ENCODE assay signal across 25 cellular contexts in genomic region chr4:86837651-86838050, GRCh38. TPM values are rescaled to one million over a fixed set of nuclear protein-coding genes. Genes with fewer than 3 reads are reported as not detected.
"Had no signal": no experiment of that assay in that cellular context is flagged by ENCODE, and none has a peak within 500 bp of the region (broad histone marks: within the 10 kb centered on the region; RNA-seq: fewer than 3 reads in every experiment).

No MANE protein-coding gene starts in this region.

- DNase-seq: activated CD4-positive, alpha-beta T cell treated with anti-CD3 and anti-CD28 coated beads, Interleukin-2, amount 50 U/mL, for 48 hours; activated naive CD4-positive, alpha-beta T cell treated with Interleukin-2 at 50 U/mL for 16 hours; activated naive CD8-positive, alpha-beta T cell treated with anti-CD3 and anti-CD28 coated beads for 36 hours; activated T-cell treated with anti-CD3 and anti-CD28 coated beads, Interleukin-2, amount 50 U/mL, for 48 hours; amniotic stem cell; cerebellar nuclear complex; cortex of kidney; endodermal cell; foreskin keratinocyte; immature natural killer cell; pancreas; psoas muscle; right cardiac atrium; stimulated activated CD4-positive, alpha-beta T cell treated with anti-CD3 and anti-CD28 coated beads, Interleukin-12 subunit alpha, Interleukin-12 subunit beta, amount 100 ng/mL, for 4 hours; substantia nigra; T-helper 1 cell; tibial artery had no signal

- H3K27me3 ChIP-seq: foreskin keratinocyte, hepatocyte, pancreas, tibial artery had no signal

- H3K27ac ChIP-seq: foreskin keratinocyte, hepatocyte, pancreas, psoas muscle, tibial artery had no signal

- H3K4me2 ChIP-seq: hepatocyte had no signal

- H3K9me3 ChIP-seq: pancreas, psoas muscle, tibial artery had no signal

- H2AFZ ChIP-seq: hepatocyte had no signal

- ATAC-seq: foreskin keratinocyte, pancreas, psoas muscle, right cardiac atrium, WTC11 had no signal

- H3K36me3 ChIP-seq: pancreas, tibial artery had no signal

- H3K4me1 ChIP-seq: pancreas, psoas muscle, tibial artery had no signal

- H3K4me3 ChIP-seq: hepatocyte, pancreas, psoas muscle, tibial artery had no signal

RNA-seq across cellular contexts. Expression of gene SLC10A6, which starts 11.5 kb away (rescaled TPM):
- total RNA-seq: activated naive CD8-positive, alpha-beta T cell treated with anti-CD3 and anti-CD28 coated beads for 36 hours; endodermal cell; glomerular endothelial cell; mononuclear cell; myocyte; urinary bladder; WTC11 had no signal
- polyA plus RNA-seq: hepatocyte, immature natural killer cell had no signal

RNA-seq across cellular contexts. Expression of gene C4orf36, which starts 54.6 kb away (rescaled TPM):
- total RNA-seq: activated naive CD8-positive, alpha-beta T cell treated with anti-CD3 and anti-CD28 coated beads for 36 hours; glomerular endothelial cell; liver; mononuclear cell; myocyte; skeletal muscle tissue had no signal
